ENCODE assay signal across 19 cellular contexts in the genomic region with DNA sequence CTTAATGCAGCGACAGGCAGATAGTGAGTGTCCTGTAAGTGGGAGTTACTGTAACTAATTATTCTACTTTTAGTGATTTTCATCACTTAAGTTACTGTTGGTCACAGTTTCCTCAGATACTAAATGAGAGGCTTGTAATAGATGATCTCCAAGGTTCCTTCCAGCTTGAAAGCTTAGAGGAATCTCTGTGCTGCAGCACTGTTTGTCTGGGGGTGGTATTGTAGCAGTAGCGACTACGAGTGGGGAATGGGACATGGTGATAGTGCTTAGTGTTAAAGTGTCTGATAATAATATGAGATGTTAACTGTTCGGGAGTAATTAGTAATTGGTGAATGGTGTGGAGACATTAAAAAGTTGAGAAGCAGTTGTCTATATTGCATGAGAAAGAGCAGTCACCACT. TPM values are rescaled to one million over a fixed set of nuclear protein-coding genes. Genes with fewer than 3 reads are reported as not detected.
DNase-seq lines count a peak whose midpoint lies in the region; ATAC-seq, FAIRE-seq and TF ChIP-seq lines count a peak whose summit lies in the region.
"Had no signal": no experiment of that assay in that cellular context is flagged by ENCODE, and none has a peak within 500 bp of the region (broad histone marks: within the 10 kb centered on the region; RNA-seq: fewer than 3 reads in every experiment).

No MANE protein-coding gene starts in this region.

- peak overlapping the region; percentile 90 for H3K27ac Mint-ChIP-seq in activated T-cell treated with anti-CD3 and anti-CD28 coated beads, Interleukin-2, amount 50 U/mL, for 72 hours
- peak overlapping the region; percentile 12 for H3K27ac Mint-ChIP-seq in activated T-helper 1 cell treated with anti-CD3 and anti-CD28 coated beads, Interleukin-12 subunit alpha, Interleukin-12 subunit beta, Interleukin-2, Interleukin-4 antibody, amounts not matched to agents 30 ng/mL and 10 ng/mL and 1 ng/mL, durations not matched to agents 14 hours and 24 hours and 36 hours
- H3K27ac Mint-ChIP-seq in stimulated activated naive CD8-positive, alpha-beta T cell treated with anti-CD3 and anti-CD28 coated beads, Interleukin-15, amount 100 ng/mL, for 72 hours = peak overlapping the region; percentile 14 to 48
- H3K27ac Mint-ChIP-seq: activated naive CD4-positive, alpha-beta T cell treated with anti-CD3 and anti-CD28 coated beads, Interleukin-2, amount 10 ng/mL, durations not matched to agents 7 days and 5 days had no signal

- H3K36me3 Mint-ChIP-seq in activated T-cell treated with anti-CD3 and anti-CD28 coated beads, Interleukin-2, amount 50 U/mL, for 72 hours (ENCODE audit: insufficient read depth in 2 of 2) = peaks cover 16 to 39% of the 10 kb centered on the region in 2 donors
- H3K36me3 Mint-ChIP-seq in activated T-helper 1 cell treated with anti-CD3 and anti-CD28 coated beads, Interleukin-12 subunit alpha, Interleukin-12 subunit beta, Interleukin-2, Interleukin-4 antibody, amounts not matched to agents 30 ng/mL and 10 ng/mL and 1 ng/mL, durations not matched to agents 14 hours and 24 hours and 36 hours (ENCODE audit: low read depth) = peaks cover 28% of the 10 kb centered on the region

- H3K79me2 ChIP-seq in hepatocyte = no peaks in the 10 kb centered on the region

- no peak for FAIRE-seq in HTR-8/SVneo (lab: Jason Lieb, UNC)

- no peak for ATAC-seq in activated T-cell treated with anti-CD3 and anti-CD28 coated beads, Interleukin-2, amount 50 U/mL, for 72 hours (replicated peaks in 1 of 2)
- no peak for ATAC-seq in stimulated activated naive CD8-positive, alpha-beta T cell treated with anti-CD3 and anti-CD28 coated beads, Interleukin-15, amount 100 ng/mL, for 72 hours
- ATAC-seq in GM21360 (IDR thresholded peaks at IDR 0.05; ENCODE audit: unreplicated experiment) = no peak
- ATAC-seq: effector memory CD8-positive, alpha-beta T cell; left lung had no signal

- H3K9me3 ChIP-seq in hepatocyte (ENCODE audit: low read depth) (no peaks in the 10 kb centered on the region), spleen (no peaks in the 10 kb centered on the region)
- H3K9me3 ChIP-seq: left lung, neutrophil had no signal

- no peak overlapping the region for H2AFZ ChIP-seq in hepatocyte

- H3K27ac ChIP-seq in hepatocyte = peak overlapping the region; percentile 2
- H3K27ac ChIP-seq in spleen = no peak overlapping the region
- H3K27ac ChIP-seq: BLaER1, left lung, neutrophil had no signal

- H3K4me1 ChIP-seq in hepatocyte (ENCODE audit: insufficient read depth) (peaks cover 23% of the 10 kb centered on the region), spleen (peaks cover 10 to 96% (median 62%) of the 10 kb centered on the region in 6 donors)
- H3K4me1 ChIP-seq: BLaER1 had no signal

- no peaks in the 10 kb centered on the region for H3K9me2 ChIP-seq in hepatocyte (replicated peaks; ENCODE audit: insufficient read depth)

- no peak overlapping the region for H3K4me3 ChIP-seq in hepatocyte
- H3K4me3 ChIP-seq in spleen = no peak overlapping the region
- H3K4me3 ChIP-seq: BLaER1, left lung, smooth muscle cell had no signal

- H3K36me3 ChIP-seq in hepatocyte (replicated peaks; ENCODE audit: insufficient read depth, low read depth) (no peaks in the 10 kb centered on the region), spleen (peaks cover 0 to 83% (median 17%) of the 10 kb centered on the region in 6 donors)

- TF ChIP-seq POLR2A in spleen (IDR thresholded peaks at IDR 0.05) = no peak

- peaks cover 100% of the 10 kb centered on the region for H4K20me1 ChIP-seq in hepatocyte (ENCODE audit: insufficient read depth, poor library complexity, severe bottlenecking)

- H3K27me3 ChIP-seq in hepatocyte (no peaks in the 10 kb centered on the region), spleen (replicated peaks in 1 of 7) (no peaks in the 10 kb centered on the region)
- H3K27me3 ChIP-seq: BLaER1, left lung, neutrophil had no signal

- intact Hi-C loops in activated T-helper 1 cell treated with anti-CD3 and anti-CD28 coated beads, Interleukin-12 subunit alpha, Interleukin-12 subunit beta, Interleukin-2, Interleukin-4 antibody, amounts not matched to agents 30 ng/mL and 10 ng/mL and 1 ng/mL, durations not matched to agents 14 hours and 24 hours and 36 hours (cut with micrococcal nuclease) = loop anchor here (2.0 kb wide), 1 partner anchor 20 kb away; no protein-coding TSS in a partner anchor
- intact Hi-C loops in spleen (cut with DNase I; ENCODE audit: low total_unique reads) = loop anchor here (10.0 kb wide), 1 partner anchor 74 kb away; no protein-coding TSS in a partner anchor

- H3K9me3 Mint-ChIP-seq in activated T-cell treated with anti-CD3 and anti-CD28 coated beads, Interleukin-2, amount 50 U/mL, for 72 hours = peaks cover 0 to 2% of the 10 kb centered on the region in 2 donors
- H3K9me3 Mint-ChIP-seq in activated T-helper 1 cell treated with anti-CD3 and anti-CD28 coated beads, Interleukin-12 subunit alpha, Interleukin-12 subunit beta, Interleukin-2, Interleukin-4 antibody, amounts not matched to agents 30 ng/mL and 10 ng/mL and 1 ng/mL, durations not matched to agents 14 hours and 24 hours and 36 hours = no peaks in the 10 kb centered on the region
- no peaks in the 10 kb centered on the region for H3K9me3 Mint-ChIP-seq in stimulated activated naive CD8-positive, alpha-beta T cell treated with anti-CD3 and anti-CD28 coated beads, Interleukin-15, amount 100 ng/mL, for 72 hours
- H3K9me3 Mint-ChIP-seq: activated naive CD4-positive, alpha-beta T cell treated with anti-CD3 and anti-CD28 coated beads, Interleukin-2, amount 10 ng/mL, durations not matched to agents 7 days and 5 days; effector memory CD8-positive, alpha-beta T cell had no signal

- H3K4me2 ChIP-seq in hepatocyte = peak overlapping the region; percentile 50
- H3K4me2 ChIP-seq: BLaER1, smooth muscle cell had no signal

- no peaks in the 10 kb centered on the region for H3K27me3 Mint-ChIP-seq in activated T-cell treated with anti-CD3 and anti-CD28 coated beads, Interleukin-2, amount 50 U/mL, for 72 hours (ENCODE audit: low read depth)
- H3K27me3 Mint-ChIP-seq in activated T-helper 1 cell treated with anti-CD3 and anti-CD28 coated beads, Interleukin-12 subunit alpha, Interleukin-12 subunit beta, Interleukin-2, Interleukin-4 antibody, amounts not matched to agents 30 ng/mL and 10 ng/mL and 1 ng/mL, durations not matched to agents 14 hours and 24 hours and 36 hours (ENCODE audit: insufficient read depth) = no peaks in the 10 kb centered on the region
- H3K27me3 Mint-ChIP-seq in stimulated activated naive CD8-positive, alpha-beta T cell treated with anti-CD3 and anti-CD28 coated beads, Interleukin-15, amount 100 ng/mL, for 72 hours = no peaks in the 10 kb centered on the region
- H3K27me3 Mint-ChIP-seq: activated naive CD4-positive, alpha-beta T cell treated with anti-CD3 and anti-CD28 coated beads, Interleukin-2, amount 10 ng/mL, durations not matched to agents 7 days and 5 days; effector memory CD8-positive, alpha-beta T cell had no signal

- no peak for DNase-seq in activated T-cell treated with anti-CD3 and anti-CD28 coated beads, Interleukin-2, amount 50 U/mL, for 72 hours
- DNase-seq in activated T-cell treated with anti-CD3 and anti-CD28 coated beads, Interleukin-2, amount 50 U/mL, for 1 hour = no peak
- no peak for DNase-seq in activated T-helper 1 cell treated with anti-CD3 and anti-CD28 coated beads, Interleukin-12 subunit alpha, Interleukin-12 subunit beta, Interleukin-2, Interleukin-4 antibody, amounts not matched to agents 30 ng/mL and 10 ng/mL and 1 ng/mL, durations not matched to agents 14 hours and 24 hours and 36 hours (ENCODE audit: low spot score)
- no peak for DNase-seq in hepatocyte (ENCODE audit: low spot score)
- no peak for DNase-seq in stimulated activated naive CD8-positive, alpha-beta T cell treated with anti-CD3 and anti-CD28 coated beads, Interleukin-15, amount 100 ng/mL, for 72 hours
- no peak for DNase-seq in HTR-8/SVneo (ENCODE audit: insufficient read length, low spot score)
- no peak for DNase-seq in spleen
- DNase-seq: activated naive CD4-positive, alpha-beta T cell treated with anti-CD3 and anti-CD28 coated beads, Interleukin-2, amount 10 ng/mL, durations not matched to agents 7 days and 5 days; DMS 273 treated with DMSO at 0.1 percent for 48 hours; effector memory CD8-positive, alpha-beta T cell; left lung; NCI-H1417; NCI-H2171 treated with DMSO at 0.1 percent for 48 hours; stimulated activated CD4-positive, alpha-beta T cell treated with anti-CD3 and anti-CD28 coated beads, Interleukin-4, amount 100 ng/mL, for 1 hour; SW 1271 had no signal

- peak overlapping the region in 1 of 2 donors; percentile 66 for H3K4me3 Mint-ChIP-seq in activated T-cell treated with anti-CD3 and anti-CD28 coated beads, Interleukin-2, amount 50 U/mL, for 72 hours
- no peak overlapping the region for H3K4me3 Mint-ChIP-seq in activated T-helper 1 cell treated with anti-CD3 and anti-CD28 coated beads, Interleukin-12 subunit alpha, Interleukin-12 subunit beta, Interleukin-2, Interleukin-4 antibody, amounts not matched to agents 30 ng/mL and 10 ng/mL and 1 ng/mL, durations not matched to agents 14 hours and 24 hours and 36 hours
- H3K4me3 Mint-ChIP-seq in stimulated activated naive CD8-positive, alpha-beta T cell treated with anti-CD3 and anti-CD28 coated beads, Interleukin-15, amount 100 ng/mL, for 72 hours = no peak overlapping the region
- H3K4me3 Mint-ChIP-seq: activated naive CD4-positive, alpha-beta T cell treated with anti-CD3 and anti-CD28 coated beads, Interleukin-2, amount 10 ng/mL, durations not matched to agents 7 days and 5 days had no signal

- no peak for TF ChIP-seq CTCF in hepatocyte (IDR thresholded peaks at IDR 0.05; ENCODE audit: poor library complexity)
- TF ChIP-seq CTCF in spleen (IDR thresholded peaks at IDR 0.05 in 8 of 11, conservative IDR thresholded peaks at IDR 0.05 in 3 of 11) = no peak

- peaks cover 85% of the 10 kb centered on the region for H3K4me1 Mint-ChIP-seq in activated T-cell treated with anti-CD3 and anti-CD28 coated beads, Interleukin-2, amount 50 U/mL, for 72 hours (ENCODE audit: low read depth)
- H3K4me1 Mint-ChIP-seq in activated T-helper 1 cell treated with anti-CD3 and anti-CD28 coated beads, Interleukin-12 subunit alpha, Interleukin-12 subunit beta, Interleukin-2, Interleukin-4 antibody, amounts not matched to agents 30 ng/mL and 10 ng/mL and 1 ng/mL, durations not matched to agents 14 hours and 24 hours and 36 hours (ENCODE audit: low read depth) = peaks cover 60% of the 10 kb centered on the region
- peaks cover 89% of the 10 kb centered on the region for H3K4me1 Mint-ChIP-seq in stimulated activated naive CD8-positive, alpha-beta T cell treated with anti-CD3 and anti-CD28 coated beads, Interleukin-15, amount 100 ng/mL, for 72 hours

- WGBS in hepatocyte (ENCODE audit: low lambda C conversion rate, missing lambda C conversion rate) = 66% methylated on average over 4 of the region's 4 CpGs
- 81 to 90% (median 90%) methylated on average over 4 of the region's 4 CpGs for WGBS in spleen, 5 donors

RNA-seq across cellular contexts. Expression of a gene that starts 12.4 kb away (rescaled TPM):
- total RNA-seq in activated T-cell treated with anti-CD3 and anti-CD28 coated beads, Interleukin-2, amount 50 U/mL, for 72 hours = 100 to 1,000 TPM in 1 of 2 donors, 10 to 100 TPM in 1; 99.5 to 101 TPM
- total RNA-seq in activated T-helper 1 cell treated with anti-CD3 and anti-CD28 coated beads, Interleukin-12 subunit alpha, Interleukin-12 subunit beta, Interleukin-2, Interleukin-4 antibody, amounts not matched to agents 30 ng/mL and 10 ng/mL and 1 ng/mL, durations not matched to agents 14 hours and 24 hours and 36 hours = 113 and 125 TPM in 2 replicates
- total RNA-seq in hepatocyte (81.8 and 91.4 TPM in 2 replicates), spleen (10 to 100 TPM; 44.8 to 94.7 (median 70.1) TPM)
- polyA plus RNA-seq in hepatocyte (51.0 and 58.8 TPM in 2 replicates), spleen (10 to 100 TPM; 12.2 to 18.4 (median 13.1) TPM)

RNA-seq across cellular contexts. Expression of a gene that starts 52.5 kb away (rescaled TPM):
- total RNA-seq in activated T-cell treated with anti-CD3 and anti-CD28 coated beads, Interleukin-2, amount 50 U/mL, for 72 hours = 1 to 10 TPM; 7.0 to 7.4 TPM
- total RNA-seq in activated T-helper 1 cell treated with anti-CD3 and anti-CD28 coated beads, Interleukin-12 subunit alpha, Interleukin-12 subunit beta, Interleukin-2, Interleukin-4 antibody, amounts not matched to agents 30 ng/mL and 10 ng/mL and 1 ng/mL, durations not matched to agents 14 hours and 24 hours and 36 hours = 8.4 and 9.6 TPM in 2 replicates
- 5.5 and 9.3 TPM in 2 replicates for total RNA-seq in hepatocyte
- 5.8 and 6.1 TPM in 2 replicates for polyA plus RNA-seq in hepatocyte
- total RNA-seq in spleen = 10 to 100 TPM in 4 of 7 donors, 1 to 10 TPM in 3; 6.6 to 15.0 (median 14.5) TPM
- polyA plus RNA-seq in spleen = under 1 TPM; 0.13 to 0.45 (median 0.21) TPM

Comparison
In these comparisons a context has a peak if more than half of its experiments do, and no peak if none do; other contexts are left out.
1. H3K27ac Mint-ChIP-seq: peak in every context shown above with its lines; median percentile 90 in activated T-cell treated with anti-CD3 and anti-CD28 coated beads, Interleukin-2, amount 50 U/mL, for 72 hours; 31 in stimulated activated naive CD8-positive, alpha-beta T cell treated with anti-CD3 and anti-CD28 coated beads, Interleukin-15, amount 100 ng/mL, for 72 hours; 12 in activated T-helper 1 cell treated with anti-CD3 and anti-CD28 coated beads, Interleukin-12 subunit alpha, Interleukin-12 subunit beta, Interleukin-2, Interleukin-4 antibody, amounts not matched to agents 30 ng/mL and 10 ng/mL and 1 ng/mL, durations not matched to agents 14 hours and 24 hours and 36 hours.